ENCODE assay signal across 8 cellular contexts in the genomic region with DNA sequence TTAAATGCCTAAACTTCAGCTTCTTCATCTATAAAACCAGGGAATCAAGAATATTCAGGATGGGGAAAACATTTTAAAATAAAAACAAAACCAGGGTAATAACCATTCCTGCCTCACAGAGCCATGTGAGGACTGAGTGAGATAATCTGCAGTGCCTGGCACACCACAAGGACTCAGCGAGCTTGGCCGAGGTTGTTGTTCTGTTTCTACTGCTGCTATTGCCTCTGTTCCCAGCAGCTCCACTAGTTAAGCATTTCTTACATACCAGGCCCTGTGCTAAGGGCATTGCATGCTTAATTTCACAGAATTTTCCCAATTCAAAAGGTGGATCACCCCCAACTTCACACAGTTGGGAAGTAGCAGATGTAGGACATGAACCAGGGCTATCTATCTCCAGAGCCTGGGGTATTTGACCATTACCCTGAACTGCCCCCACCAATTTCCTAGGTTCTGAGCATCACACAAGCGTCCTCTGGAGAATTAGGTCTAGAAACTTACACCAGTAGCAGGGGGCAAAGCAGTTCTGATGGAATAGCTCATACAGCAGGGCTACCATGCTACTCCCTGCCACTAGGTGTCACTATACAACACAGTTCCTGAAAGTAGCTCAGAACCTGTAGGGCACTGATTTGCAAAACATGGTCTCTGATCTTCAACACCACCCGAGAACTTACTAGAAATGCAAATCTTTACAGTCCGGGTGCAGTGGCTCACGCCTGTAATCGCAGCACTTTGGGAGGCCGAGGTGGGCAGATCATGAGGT.
DNase-seq lines count a peak whose midpoint lies in the region; ATAC-seq and TF ChIP-seq lines count a peak whose summit lies in the region.

No MANE protein-coding gene starts in this region.

- peaks cover 0 to 72% (median 28%) of the 10 kb centered on the region in 9 donors for H3K36me3 ChIP-seq in heart right ventricle

- no peaks in the 10 kb centered on the region for H3K9me3 Mint-ChIP-seq in type B pancreatic cell

- no peak overlapping the region for H3K4me3 ChIP-seq in heart right ventricle

- ATAC-seq in heart right ventricle: peak in 3 of 8 donors; percentile 28 to 72 (median 32)
- ATAC-seq in GM19035 (IDR thresholded peaks at IDR 0.05; ENCODE audit: unreplicated experiment): no peak
- no peak for ATAC-seq in HG02642 (IDR thresholded peaks at IDR 0.05; ENCODE audit: poor library complexity, unreplicated experiment)

- peak overlapping the region; percentile 66 for H3K27ac Mint-ChIP-seq in type B pancreatic cell

- 87 to 90% methylated on average over 8 of the region's 8 CpGs for WGBS in heart right ventricle, 2 donors

- DNase-seq in A172 (ENCODE audit: low spot score): peak; percentile 68
- peak in 1 of 2 donors; percentile 26 for DNase-seq in heart right ventricle
- DNase-seq in type B pancreatic cell (ENCODE audit: extremely low spot score, unreplicated experiment): no peak
- DNase-seq in amygdala (lab: John Stamatoyannopoulos, UW): no peak

- peaks cover 0 to 20% (median 8%) of the 10 kb centered on the region in 11 donors for H3K9me3 ChIP-seq in heart right ventricle

- H3K4me1 ChIP-seq in heart right ventricle: peaks cover 30 to 94% (median 65%) of the 10 kb centered on the region in 9 donors

- no peak overlapping the region for H3K4me3 Mint-ChIP-seq in type B pancreatic cell

- peaks cover 36% of the 10 kb centered on the region for H3K36me3 Mint-ChIP-seq in type B pancreatic cell

- peaks cover 10% of the 10 kb centered on the region for H3K4me1 Mint-ChIP-seq in type B pancreatic cell (ENCODE audit: unreplicated experiment)

- intact Hi-C loops in heart right ventricle (cut with DNase I): loop anchor here in 3 of 10 donors (5.0 kb wide), 2 partner anchors 42 to 62 kb away; a partner anchor contains a TSS

- no peak overlapping the region for H3K27ac ChIP-seq in VCaP
- peak overlapping the region; percentile 33 to 94 (median 47) for H3K27ac ChIP-seq in heart right ventricle

- TF ChIP-seq CTCF in GM12872 (IDR thresholded peaks at IDR 0.05; ENCODE audit: insufficient read depth, low read depth, low read length) (peak; percentile 71; the same call in 2 of the 3 replicates), VCaP (conservative IDR thresholded peaks at IDR 0.05) (peak; percentile 63), heart right ventricle (IDR thresholded peaks at IDR 0.05) (peak; percentile 10 to 70 (median 50)), type B pancreatic cell (conservative IDR thresholded peaks at IDR 0.05) (peak; percentile 73)

- H3K27me3 Mint-ChIP-seq in type B pancreatic cell: no peaks in the 10 kb centered on the region

- no peaks in the 10 kb centered on the region for H3K27me3 ChIP-seq in heart right ventricle
